ENCODE assay signal across 8 cellular contexts in the genomic region with DNA sequence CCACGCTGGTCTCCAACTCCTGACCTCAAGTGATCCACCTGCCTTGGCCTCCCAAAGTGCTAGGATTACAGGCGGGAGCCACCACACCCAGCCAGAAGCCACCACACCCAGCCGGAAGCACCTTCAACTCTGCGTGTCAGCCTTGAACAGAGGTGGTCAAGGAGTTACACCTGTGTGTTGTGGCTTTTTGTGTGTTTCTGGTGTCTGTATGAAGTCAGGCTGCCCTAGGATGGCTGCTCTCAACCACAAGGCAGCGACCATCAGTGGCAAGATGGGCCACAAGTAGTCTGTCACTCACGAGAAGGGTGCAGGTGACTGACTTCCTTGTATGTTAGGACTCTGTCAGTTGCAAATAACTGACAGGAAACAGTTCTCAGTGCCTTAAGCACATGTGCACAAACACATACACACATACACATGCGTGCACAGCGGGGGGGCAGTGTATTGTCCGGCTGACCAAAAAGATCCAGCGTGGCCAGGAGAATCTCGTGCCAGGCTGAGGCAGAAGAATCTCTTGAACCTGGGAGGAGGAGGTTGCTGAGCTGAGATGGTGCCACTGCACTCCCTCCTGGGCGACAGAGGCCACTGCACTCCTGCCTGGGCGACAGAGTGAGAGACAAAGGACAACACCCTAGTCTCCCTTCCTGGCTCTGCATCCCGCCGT. TPM values are rescaled to one million over a fixed set of nuclear protein-coding genes. Genes with fewer than 3 reads are reported as not detected.
DNase-seq lines count a peak whose midpoint lies in the region; ATAC-seq and TF ChIP-seq lines count a peak whose summit lies in the region.

No MANE protein-coding gene starts in this region.

- peaks cover 20 to 27% of the 10 kb centered on the region in 2 donors for H3K4me1 Mint-ChIP-seq in natural killer cell treated with Interleukin-12 subunit alpha and Interleukin-12 subunit beta and Interleukin-15 and Interleukin-18, amount 100 ng/mL, for 72 hours (ENCODE audit: low read depth in 2 of 2)

- TF ChIP-seq POLR2A in tibial nerve (IDR thresholded peaks at IDR 0.05): no peak

- peak overlapping the region; percentile 60 for H3K4me2 ChIP-seq in DOHH2 (ENCODE audit: low read length)

- H3K9me2 ChIP-seq in DOHH2 (replicated peaks; ENCODE audit: control insufficient read depth, low read length): no peaks in the 10 kb centered on the region

- no peaks in the 10 kb centered on the region for H4K20me1 ChIP-seq in DOHH2 (ENCODE audit: control insufficient read depth, insufficient read depth, low read depth, low read length)

- ATAC-seq in activated naive CD4-positive, alpha-beta T cell treated with anti-CD3 and anti-CD28 coated beads, Interleukin-2, amount 50 U/mL, for 72 hours: peak; percentile 77 to 82
- ATAC-seq in natural killer cell treated with Interleukin-12 subunit alpha and Interleukin-12 subunit beta and Interleukin-15 and Interleukin-18, amount 100 ng/mL, for 72 hours: peak; percentile 73

- peak overlapping the region; percentile 54 for H3K4me3 Mint-ChIP-seq in natural killer cell treated with Interleukin-12 subunit alpha and Interleukin-12 subunit beta and Interleukin-15 and Interleukin-18, amount 100 ng/mL, for 72 hours

- no peak for TF ChIP-seq EP300 in tibial nerve (IDR thresholded peaks at IDR 0.05)

- TF ChIP-seq CTCF in DOHH2 (IDR thresholded peaks at IDR 0.05; ENCODE audit: low read depth, low read length, poor library complexity, severe bottlenecking) (peak; percentile 72), tibial nerve (IDR thresholded peaks at IDR 0.05) (peak in 1 of 5 experiments; percentile 17)

- H3K9me3 ChIP-seq in DOHH2 (ENCODE audit: control insufficient read depth, insufficient read depth, low read length): no peaks in the 10 kb centered on the region
- no peaks in the 10 kb centered on the region for H3K9me3 ChIP-seq in tibial nerve

- peak overlapping the region; percentile 45 for H3K27ac ChIP-seq in DOHH2 (ENCODE audit: low read depth, low read length)
- peak overlapping the region in 1 of 4 donors; percentile 15 for H3K27ac ChIP-seq in tibial nerve

- peaks cover 5 to 12% of the 10 kb centered on the region in 2 donors for H3K36me3 Mint-ChIP-seq in activated naive CD4-positive, alpha-beta T cell treated with anti-CD3 and anti-CD28 coated beads, Interleukin-2, amount 50 U/mL, for 72 hours
- no peaks in the 10 kb centered on the region for H3K36me3 Mint-ChIP-seq in natural killer cell treated with Interleukin-12 subunit alpha and Interleukin-12 subunit beta and Interleukin-15 and Interleukin-18, amount 100 ng/mL, for 72 hours

- no peaks in the 10 kb centered on the region for H3K9me3 Mint-ChIP-seq in activated naive CD4-positive, alpha-beta T cell treated with anti-CD3 and anti-CD28 coated beads, Interleukin-2, amount 50 U/mL, for 72 hours
- no peaks in the 10 kb centered on the region for H3K9me3 Mint-ChIP-seq in natural killer cell treated with Interleukin-12 subunit alpha and Interleukin-12 subunit beta and Interleukin-15 and Interleukin-18, amount 100 ng/mL, for 72 hours

- H3K27me3 Mint-ChIP-seq in natural killer cell treated with Interleukin-12 subunit alpha and Interleukin-12 subunit beta and Interleukin-15 and Interleukin-18, amount 100 ng/mL, for 72 hours: no peaks in the 10 kb centered on the region

- H3K4me1 ChIP-seq in DOHH2 (ENCODE audit: control insufficient read depth, low read length) (peaks cover 36% of the 10 kb centered on the region), tibial nerve (no peaks in the 10 kb centered on the region)

- H3K27me3 ChIP-seq in DOHH2 (ENCODE audit: control insufficient read depth, low read length): no peaks in the 10 kb centered on the region
- H3K27me3 ChIP-seq in tibial nerve: no peaks in the 10 kb centered on the region

- H3K79me2 ChIP-seq in DOHH2 (ENCODE audit: control insufficient read depth, low read length): no peaks in the 10 kb centered on the region

- H3K27ac Mint-ChIP-seq in activated naive CD4-positive, alpha-beta T cell treated with anti-CD3 and anti-CD28 coated beads, Interleukin-2, amount 50 U/mL, for 72 hours: peak overlapping the region; percentile 29 to 47
- peak overlapping the region; percentile 64 to 80 for H3K27ac Mint-ChIP-seq in natural killer cell treated with Interleukin-12 subunit alpha and Interleukin-12 subunit beta and Interleukin-15 and Interleukin-18, amount 100 ng/mL, for 72 hours

- H3K4me3 ChIP-seq in DOHH2 (ENCODE audit: low read length) (peak overlapping the region; percentile 37), tibial nerve (no peak overlapping the region)

- 77 to 90% methylated on average over 15 of the region's 15 CpGs for WGBS in tibial nerve, 2 donors

- peaks cover 4% of the 10 kb centered on the region; the same call in 1 of the 2 replicates for H3F3A ChIP-seq in DOHH2 (ENCODE audit: control insufficient read depth, insufficient read depth)

- H3K36me3 ChIP-seq in DOHH2 (ENCODE audit: control insufficient read depth, low read length) (no peaks in the 10 kb centered on the region), tibial nerve (peaks cover 2 to 74% (median 3%) of the 10 kb centered on the region in 3 donors)

- peak; percentile 57 for DNase-seq in MV-4-11 (lab: John Stamatoyannopoulos, UW)
- no peak for DNase-seq in activated naive CD4-positive, alpha-beta T cell treated with anti-CD3 and anti-CD28 coated beads, Interleukin-2, amount 50 U/mL, for 72 hours (ENCODE audit: low spot score in 2 of 2)
- no peak for DNase-seq in natural killer cell treated with Interleukin-12 subunit alpha and Interleukin-12 subunit beta and Interleukin-15 and Interleukin-18, amount 100 ng/mL, for 72 hours (ENCODE audit: low spot score)
- DNase-seq in COR-L47 (lab: John Stamatoyannopoulos, UW): no peak
- DNase-seq in dedifferentiated amniotic fluid mesenchymal stem cell (ENCODE audit: extremely low spot score): no peak
- no peak for DNase-seq in retina
- DNase-seq in tibial nerve (ENCODE audit: low spot score in 2 of 2): no peak

RNA-seq across cellular contexts. Expression of gene P2RX4, which starts 13.5 kb away (rescaled TPM):
- total RNA-seq in activated naive CD4-positive, alpha-beta T cell treated with anti-CD3 and anti-CD28 coated beads, Interleukin-2, amount 50 U/mL, for 72 hours: 10 to 100 TPM; 15.5 to 17.9 TPM
- total RNA-seq in natural killer cell treated with Interleukin-12 subunit alpha and Interleukin-12 subunit beta and Interleukin-15 and Interleukin-18, amount 100 ng/mL, for 72 hours: 10 to 100 TPM; 39.8 to 46.6 TPM
- total RNA-seq in tibial nerve: 10 to 100 TPM; 20.1 to 57.2 (median 33.6) TPM
